ENCODE assay signal across 11 cellular contexts in genomic region chr1:36458910-36459309, GRCh38. TPM values are rescaled to one million over a fixed set of nuclear protein-coding genes. Genes with fewer than 3 reads are reported as not detected.
DNase-seq lines count a peak whose midpoint lies in the region; ATAC-seq lines count a peak whose summit lies in the region.
"Had no signal": no experiment of that assay in that cellular context is flagged by ENCODE, and none has a peak within 500 bp of the region (broad histone marks: within the 10 kb centered on the region; RNA-seq: fewer than 3 reads in every experiment).

No MANE protein-coding gene starts in this region.

- H3K9me3 Mint-ChIP-seq in activated T-helper 1 cell treated with anti-CD3 and anti-CD28 coated beads, Interleukin-12 subunit alpha, Interleukin-12 subunit beta, Interleukin-2, Interleukin-4 antibody, amounts not matched to agents 30 ng/mL and 10 ng/mL and 1 ng/mL, durations not matched to agents 14 hours and 24 hours and 36 hours = no peaks in the 10 kb centered on the region

- H3K4me3 ChIP-seq in right cardiac atrium (ENCODE audit: low read length) = no peak overlapping the region

- no peaks in the 10 kb centered on the region for H3K9me3 ChIP-seq in right cardiac atrium (ENCODE audit: control insufficient read depth, low read length)

- H3K4me1 ChIP-seq in right cardiac atrium (ENCODE audit: control insufficient read depth, insufficient read depth, low read length) = peaks cover 3% of the 10 kb centered on the region

- 87% methylated on average over 3 of the region's 3 CpGs for WGBS in right cardiac atrium

- intact Hi-C loops in activated T-helper 1 cell treated with anti-CD3 and anti-CD28 coated beads, Interleukin-12 subunit alpha, Interleukin-12 subunit beta, Interleukin-2, Interleukin-4 antibody, amounts not matched to agents 30 ng/mL and 10 ng/mL and 1 ng/mL, durations not matched to agents 14 hours and 24 hours and 36 hours (cut with micrococcal nuclease) = loop anchor here (1.0 to 10.0 kb wide), 3 partner anchors 9 to 1604 kb away; partner anchors contain the start of genes OSCP1, SMIM12 and ZC3H12A
- intact Hi-C loops in right cardiac atrium (cut with DNase I) = no loop called here

- peaks cover 56% of the 10 kb centered on the region for H3K36me3 Mint-ChIP-seq in activated T-helper 1 cell treated with anti-CD3 and anti-CD28 coated beads, Interleukin-12 subunit alpha, Interleukin-12 subunit beta, Interleukin-2, Interleukin-4 antibody, amounts not matched to agents 30 ng/mL and 10 ng/mL and 1 ng/mL, durations not matched to agents 14 hours and 24 hours and 36 hours (ENCODE audit: low read depth)

- H3K27ac ChIP-seq in right cardiac atrium (ENCODE audit: low read length) = no peak overlapping the region

- peak overlapping the region; percentile 79 for H3K4me3 Mint-ChIP-seq in activated T-helper 1 cell treated with anti-CD3 and anti-CD28 coated beads, Interleukin-12 subunit alpha, Interleukin-12 subunit beta, Interleukin-2, Interleukin-4 antibody, amounts not matched to agents 30 ng/mL and 10 ng/mL and 1 ng/mL, durations not matched to agents 14 hours and 24 hours and 36 hours

- H3K27ac Mint-ChIP-seq in activated T-helper 1 cell treated with anti-CD3 and anti-CD28 coated beads, Interleukin-12 subunit alpha, Interleukin-12 subunit beta, Interleukin-2, Interleukin-4 antibody, amounts not matched to agents 30 ng/mL and 10 ng/mL and 1 ng/mL, durations not matched to agents 14 hours and 24 hours and 36 hours = peak overlapping the region; percentile 96

- no peaks in the 10 kb centered on the region for H3K27me3 Mint-ChIP-seq in activated T-helper 1 cell treated with anti-CD3 and anti-CD28 coated beads, Interleukin-12 subunit alpha, Interleukin-12 subunit beta, Interleukin-2, Interleukin-4 antibody, amounts not matched to agents 30 ng/mL and 10 ng/mL and 1 ng/mL, durations not matched to agents 14 hours and 24 hours and 36 hours (ENCODE audit: insufficient read depth)

- peaks cover 70% of the 10 kb centered on the region for H3K4me1 Mint-ChIP-seq in activated T-helper 1 cell treated with anti-CD3 and anti-CD28 coated beads, Interleukin-12 subunit alpha, Interleukin-12 subunit beta, Interleukin-2, Interleukin-4 antibody, amounts not matched to agents 30 ng/mL and 10 ng/mL and 1 ng/mL, durations not matched to agents 14 hours and 24 hours and 36 hours (ENCODE audit: low read depth)

- ATAC-seq in HG03280 (IDR thresholded peaks at IDR 0.05; ENCODE audit: unreplicated experiment) (no peak), right cardiac atrium (no peak)
- ATAC-seq: HepG2 had no signal

- peak; percentile 30 for DNase-seq in ELR (ENCODE audit: low read depth)
- peak; percentile 36 for DNase-seq in NOMO-1 treated with dmso at 0.1 percent for 144 hours (lab: John Stamatoyannopoulos, UW; ENCODE audit: unreplicated experiment)
- DNase-seq in activated T-helper 1 cell treated with anti-CD3 and anti-CD28 coated beads, Interleukin-12 subunit alpha, Interleukin-12 subunit beta, Interleukin-2, Interleukin-4 antibody, amounts not matched to agents 30 ng/mL and 10 ng/mL and 1 ng/mL, durations not matched to agents 14 hours and 24 hours and 36 hours (ENCODE audit: low spot score) = peak; percentile 19
- DNase-seq in stimulated activated CD4-positive, alpha-beta T cell treated with anti-CD3 and anti-CD28 coated beads, Interleukin-1b, Interleukin-23, amount 100 ng/mL, for 24 hours (ENCODE audit: low read depth in 4 of 4, low spot score in 1 of 4) = peak in 3 of 4 experiments; percentile 12 to 60 (median 32)
- DNase-seq in SHP77 (lab: John Stamatoyannopoulos, UW) = no peak
- no peak for DNase-seq in NCI-H69 (lab: John Stamatoyannopoulos, UW)
- no peak for DNase-seq in right cardiac atrium

- H3K27me3 ChIP-seq in right cardiac atrium (ENCODE audit: control insufficient read depth, insufficient read depth) = no peaks in the 10 kb centered on the region

RNA-seq across cellular contexts. Expression of gene MRPS15, which starts 5.3 kb away (rescaled TPM):
- 118 and 121 TPM in 2 replicates for total RNA-seq in activated T-helper 1 cell treated with anti-CD3 and anti-CD28 coated beads, Interleukin-12 subunit alpha, Interleukin-12 subunit beta, Interleukin-2, Interleukin-4 antibody, amounts not matched to agents 30 ng/mL and 10 ng/mL and 1 ng/mL, durations not matched to agents 14 hours and 24 hours and 36 hours
- 10 to 100 TPM; 86.7 to 91.7 (median 89.2) TPM for total RNA-seq in right cardiac atrium
- polyA plus RNA-seq in right cardiac atrium = 206 TPM

RNA-seq across cellular contexts. Expression of gene OSCP1, which starts 8.7 kb away (rescaled TPM):
- 0.39 and 0.96 TPM in 2 replicates for total RNA-seq in activated T-helper 1 cell treated with anti-CD3 and anti-CD28 coated beads, Interleukin-12 subunit alpha, Interleukin-12 subunit beta, Interleukin-2, Interleukin-4 antibody, amounts not matched to agents 30 ng/mL and 10 ng/mL and 1 ng/mL, durations not matched to agents 14 hours and 24 hours and 36 hours
- 10 to 100 TPM in 1 of 4 donors, 1 to 10 TPM in 3; 7.3 to 10.2 (median 8.5) TPM for total RNA-seq in right cardiac atrium
- polyA plus RNA-seq in right cardiac atrium = 6.7 TPM
- total RNA-seq: T-helper 1 cell treated with Interleukin-12 subunit alpha and Interleukin-12 subunit beta and Interleukin-4 antibody, amounts not matched to agents 30 ng/mL and 1 ng/mL, for 36 hours had no signal

RNA-seq across cellular contexts. Expression of gene CSF3R, which starts 23.8 kb away (rescaled TPM):
- 0.24 and 0.54 TPM in 2 replicates for total RNA-seq in activated T-helper 1 cell treated with anti-CD3 and anti-CD28 coated beads, Interleukin-12 subunit alpha, Interleukin-12 subunit beta, Interleukin-2, Interleukin-4 antibody, amounts not matched to agents 30 ng/mL and 10 ng/mL and 1 ng/mL, durations not matched to agents 14 hours and 24 hours and 36 hours
- 10 to 100 TPM in 1 of 4 donors, 1 to 10 TPM in 3; 5.0 to 10.9 (median 5.9) TPM for total RNA-seq in right cardiac atrium
- 4.0 TPM for polyA plus RNA-seq in right cardiac atrium
- total RNA-seq: endothelial cell of umbilical vein had no signal
- polyA plus RNA-seq: endothelial cell of umbilical vein had no signal

Comparison
In these comparisons a context has a peak if more than half of its experiments do, and no peak if none do; other contexts are left out.
1. DNase-seq: peak in ELR (single experiment), NOMO-1 treated with dmso at 0.1 percent for 144 hours (single experiment), activated T-helper 1 cell treated with anti-CD3 and anti-CD28 coated beads, Interleukin-12 subunit alpha, Interleukin-12 subunit beta, Interleukin-2, Interleukin-4 antibody, amounts not matched to agents 30 ng/mL and 10 ng/mL and 1 ng/mL, durations not matched to agents 14 hours and 24 hours and 36 hours (single experiment) and stimulated activated CD4-positive, alpha-beta T cell treated with anti-CD3 and anti-CD28 coated beads, Interleukin-1b, Interleukin-23, amount 100 ng/mL, for 24 hours (3 of 4); none in SHP77 (0 of 2), NCI-H69 (single experiment) and right cardiac atrium (0 of 3).